In the genomic region with DNA sequence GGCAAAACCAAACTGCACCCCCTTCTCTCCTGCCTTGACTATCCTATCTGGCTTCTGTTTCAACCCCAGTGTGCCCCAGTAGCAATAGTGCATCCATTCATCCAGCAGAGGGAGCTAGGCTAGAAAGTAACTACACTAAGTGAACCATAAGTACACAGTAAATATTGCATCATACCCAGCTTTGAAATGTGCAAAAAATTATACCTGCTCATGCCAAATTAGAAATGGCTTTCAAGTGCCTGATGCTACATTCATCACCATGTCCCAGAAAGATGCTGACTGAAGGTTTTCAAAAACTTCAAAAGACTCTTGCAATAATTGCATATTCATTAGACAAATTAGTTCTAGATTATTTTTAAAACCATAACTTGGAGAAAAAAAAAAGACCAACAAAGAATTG, we compare ENCODE assay signal across 9 cellular contexts.
DNase-seq lines count a peak whose midpoint lies in the region; ATAC-seq and TF ChIP-seq lines count a peak whose summit lies in the region.
"Had no signal": no experiment of that assay in that cellular context is flagged by ENCODE, and none has a peak within 500 bp of the region (broad histone marks: within the 10 kb centered on the region; RNA-seq: fewer than 3 reads in every experiment).

No MANE protein-coding gene starts in this region.

- ATAC-seq in Panc1 (peak; percentile 94), left lung (peak; percentile 98)

- in situ Hi-C loops in Panc1 (cut with HindIII; ENCODE audit: low pct_unique_long_range_greater_than_20kb, low sequenced_read_pairs), result no loop called here

- H3K9me3 ChIP-seq in Panc1 (ENCODE audit: control insufficient read depth, insufficient read depth, low read depth, low read length) (no peaks in the 10 kb centered on the region), left lung (no peaks in the 10 kb centered on the region), thyroid gland (no peaks in the 10 kb centered on the region)
- H3K9me3 ChIP-seq: neutrophil had no signal

- H3K36me3 ChIP-seq in Panc1 (ENCODE audit: control insufficient read depth, insufficient read depth, low read length), result no peaks in the 10 kb centered on the region
- H3K36me3 ChIP-seq in left lung, result no peaks in the 10 kb centered on the region
- H3K36me3 ChIP-seq in thyroid gland, result no peaks in the 10 kb centered on the region
- H3K36me3 ChIP-seq: neutrophil had no signal

- H3K4me1 ChIP-seq in Panc1 (ENCODE audit: control insufficient read depth, insufficient read depth, low read length), result no peaks in the 10 kb centered on the region; the same call in 1 of the 2 replicates
- H3K4me1 ChIP-seq in left lung, result no peaks in the 10 kb centered on the region
- H3K4me1 ChIP-seq in thyroid gland, result peaks cover 0 to 7% of the 10 kb centered on the region in 2 donors

- H3K4me3 ChIP-seq in Panc1 (ENCODE audit: low read depth in 2 of 2, low read length in 2 of 2) (no peak overlapping the region), left lung (no peak overlapping the region), thyroid gland (replicated peaks in 1 of 3) (no peak overlapping the region)

- POLR2A ChIA-PET in Panc1 (lab: Charles Lee), result no interaction called here

- DNase-seq in stimulated activated CD4-positive, alpha-beta T cell treated with anti-CD3 and anti-CD28 coated beads, Interleukin-15, amount 100 ng/mL, for 48 hours (ENCODE audit: low read depth in 2 of 2), result peak; percentile 4 to 17
- no peak for DNase-seq in stimulated activated CD4-positive, alpha-beta T cell treated with anti-CD3 and anti-CD28 coated beads, Interleukin-4, amount 100 ng/mL, for 1 hour
- DNase-seq in HCEC 1CT, result peak; percentile 73
- peak; percentile 81 to 93 for DNase-seq in Kasumi-1 (lab: John Stamatoyannopoulos, UW)
- peak; percentile 58 for DNase-seq in Panc1 (ENCODE audit: low read depth, low spot score)
- peak; percentile 45 for DNase-seq in cerebellar cortex (ENCODE audit: low spot score)
- no peak for DNase-seq in left lung
- peak; percentile 50 to 51 for DNase-seq in thyroid gland

- TF ChIP-seq POLR2A in thyroid gland (IDR thresholded peaks at IDR 0.05), result no peak

- H3K27me3 ChIP-seq in Panc1 (ENCODE audit: control insufficient read depth, insufficient read depth, low read length) (no peaks in the 10 kb centered on the region), left lung (no peaks in the 10 kb centered on the region), thyroid gland (no peaks in the 10 kb centered on the region)
- H3K27me3 ChIP-seq: neutrophil had no signal

- H3K27ac ChIP-seq in Panc1 (ENCODE audit: low read length), result peak overlapping the region; percentile 45; the same call in 1 of the 2 replicates
- H3K27ac ChIP-seq in left lung, result no peak overlapping the region
- H3K27ac ChIP-seq in thyroid gland, result no peak overlapping the region
- H3K27ac ChIP-seq: neutrophil had no signal

- intact Hi-C loops in Panc1 (cut with micrococcal nuclease; ENCODE audit: unreplicated experiment) (loop anchor here (2.0 to 5.0 kb wide), 3 partner anchors 126 to 206 kb away; no protein-coding TSS in a partner anchor), left lung (cut with DNase I) (no loop called here), thyroid gland (cut with DNase I) (loop anchor here (10.0 kb wide), 2 partner anchors 143 to 373 kb away; no protein-coding TSS in a partner anchor)

- BruUV-seq in Panc1 (replicated peaks; lab: Mats Ljungman, UMichigan), result no TSS peak

- CTCF ChIA-PET in Panc1 (lab: Charles Lee), result interaction anchor here (0.6 to 1.0 kb wide), 3 partner anchors 10 to 207 kb away, joined by 3 to 4 read pairs (median 4); no protein-coding TSS in a partner anchor

- TF ChIP-seq CTCF in Panc1 (IDR thresholded peaks at IDR 0.05), result peak; percentile 79
- peak; percentile 65 to 74 for TF ChIP-seq CTCF in left lung (IDR thresholded peaks at IDR 0.05)
- peak; percentile 25 to 82 (median 74) for TF ChIP-seq CTCF in thyroid gland (IDR thresholded peaks at IDR 0.05)

Comparison
In these comparisons a context has a peak if more than half of its experiments do, and no peak if none do; other contexts are left out.
1. DNase-seq: peak in stimulated activated CD4-positive, alpha-beta T cell treated with anti-CD3 and anti-CD28 coated beads, Interleukin-15, amount 100 ng/mL, for 48 hours (2 of 2), HCEC 1CT (single experiment), Kasumi-1 (2 of 2), Panc1 (single experiment), cerebellar cortex (single experiment) and thyroid gland (2 of 2); none in stimulated activated CD4-positive, alpha-beta T cell treated with anti-CD3 and anti-CD28 coated beads, Interleukin-4, amount 100 ng/mL, for 1 hour (single experiment) and left lung (0 of 2).
2. intact Hi-C loops: an anchor here in Panc1 (2.0 to 5.0 kb wide) and thyroid gland (10.0 kb wide); none called in left lung.
3. Peak in every context shown above with its lines, with median percentiles within 50 percentile points of each other: CTCF ChIP-seq.